Comparison of ENCODE assay signal across 13 cellular contexts in genomic region chr10:5833814-5834213, GRCh38.
"Had no signal": no experiment of that assay in that cellular context is flagged by ENCODE, and none has a peak within 500 bp of the region (broad histone marks: within the 10 kb centered on the region; RNA-seq: fewer than 3 reads in every experiment).

No MANE protein-coding gene starts in this region.

- H3K9me3 Mint-ChIP-seq: activated naive CD4-positive, alpha-beta T cell treated with anti-CD3 and anti-CD28 coated beads, Interleukin-2, amount 10 ng/mL, durations not matched to agents 7 days and 5 days; activated T-helper 2 cell treated with anti-CD3 and anti-CD28 coated beads, Interferon-gamma antibody, Interleukin-2, Interleukin-4, amounts not matched to agents 10 μg/mL and 5 μg/mL and 100 μg/mL, durations not matched to agents 14 hours and 24 hours and 36 hours had no signal

- H3K27me3 ChIP-seq: colonic mucosa, esophagus squamous epithelium had no signal

- H3K4me1 ChIP-seq: colonic mucosa had no signal

- DNase-seq: activated naive CD4-positive, alpha-beta T cell treated with anti-CD3 and anti-CD28 coated beads, Interleukin-2, amount 10 ng/mL, durations not matched to agents 7 days and 5 days; activated T-cell treated with anti-CD3 and anti-CD28 coated beads for 4 hours; colonic mucosa; esophagus squamous epithelium; kidney glomerular epithelial cell; midbrain; stimulated activated CD4-positive, alpha-beta T cell treated with anti-CD3 and anti-CD28 coated beads, Interleukin-4, amount 100 ng/mL, for 24 hours; stimulated activated naive CD8-positive, alpha-beta T cell treated with anti-CD3 and anti-CD28 coated beads, Interleukin-15, Interleukin-2, amounts not matched to agents 100 U/mL and 50 U/mL, for 24 hours; trophoblast cell had no signal

- H3K9me3 ChIP-seq: colonic mucosa, esophagus squamous epithelium had no signal

- H3K36me3 ChIP-seq: colonic mucosa, esophagus squamous epithelium had no signal

- H3K27ac Mint-ChIP-seq: activated naive CD4-positive, alpha-beta T cell treated with anti-CD3 and anti-CD28 coated beads, Interleukin-2, amount 10 ng/mL, durations not matched to agents 7 days and 5 days; activated T-helper 2 cell treated with anti-CD3 and anti-CD28 coated beads, Interferon-gamma antibody, Interleukin-2, Interleukin-4, amounts not matched to agents 10 μg/mL and 5 μg/mL and 100 μg/mL, durations not matched to agents 14 hours and 24 hours and 36 hours had no signal

- H3K4me3 ChIP-seq: esophagus squamous epithelium, lung, skin epidermis had no signal

- H3K36me3 Mint-ChIP-seq: activated naive CD4-positive, alpha-beta T cell treated with anti-CD3 and anti-CD28 coated beads, Interleukin-2, amount 10 ng/mL, durations not matched to agents 7 days and 5 days had no signal

- H3K4me1 Mint-ChIP-seq: activated naive CD4-positive, alpha-beta T cell treated with anti-CD3 and anti-CD28 coated beads, Interleukin-2, amount 10 ng/mL, durations not matched to agents 7 days and 5 days had no signal

- H3K27ac ChIP-seq: colonic mucosa, esophagus squamous epithelium, skin epidermis had no signal

- H3K4me3 Mint-ChIP-seq: activated naive CD4-positive, alpha-beta T cell treated with anti-CD3 and anti-CD28 coated beads, Interleukin-2, amount 10 ng/mL, durations not matched to agents 7 days and 5 days had no signal

- ATAC-seq: activated CD4-positive, CD25-positive, alpha-beta regulatory T cell treated with anti-CD3 and anti-CD28 coated beads, Interleukin-2, amount 50 U/mL, for 24 hours had no signal
